Comparison of ENCODE assay signal across 28 cellular contexts in the genomic region with DNA sequence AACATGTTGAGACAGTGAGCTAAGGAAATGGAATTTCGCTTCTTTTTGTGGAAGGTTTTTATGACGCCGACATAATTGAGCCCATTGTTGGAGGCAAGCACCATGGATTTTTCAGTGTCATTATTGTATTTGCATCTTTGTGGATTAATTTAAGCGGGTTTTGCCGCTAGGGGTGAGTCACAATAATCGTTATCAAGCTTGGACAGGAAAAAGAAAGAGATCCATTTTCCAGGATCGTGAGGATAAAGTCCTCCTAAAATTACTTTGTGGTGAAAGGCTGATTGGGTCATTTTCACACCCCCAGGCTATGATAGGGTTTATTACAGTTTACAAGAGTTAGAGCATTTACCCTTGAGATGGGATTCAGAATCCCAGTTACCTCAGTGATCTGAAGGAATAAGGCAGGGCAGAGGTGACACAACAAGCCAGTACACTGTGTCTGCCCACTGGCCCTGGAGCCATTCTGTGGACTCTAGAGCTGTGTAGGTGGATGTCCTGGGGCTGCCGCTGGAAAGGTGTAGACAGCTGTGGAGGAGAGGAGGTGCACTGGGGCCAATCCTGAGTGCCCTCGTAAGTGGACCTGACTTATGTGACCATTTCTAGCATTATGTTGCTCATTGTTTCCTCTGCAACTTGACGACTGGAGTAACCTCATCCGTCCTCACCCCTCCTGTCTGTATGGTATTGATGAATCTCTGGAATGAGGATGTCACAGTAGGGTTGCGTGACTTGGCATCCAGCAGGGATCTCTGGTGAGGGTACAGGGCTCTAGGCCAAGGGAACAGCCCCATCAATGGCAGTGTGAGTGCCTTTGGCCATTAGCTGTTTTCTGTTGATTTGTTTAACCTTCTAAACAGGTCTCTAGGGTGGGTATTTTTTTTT.
DNase-seq lines count a peak whose midpoint lies in the region; ATAC-seq, FAIRE-seq and TF ChIP-seq lines count a peak whose summit lies in the region.
"Had no signal": no experiment of that assay in that cellular context is flagged by ENCODE, and none has a peak within 500 bp of the region (broad histone marks: within the 10 kb centered on the region; RNA-seq: fewer than 3 reads in every experiment).

No MANE protein-coding gene starts in this region.

- 57 to 59% methylated on average over 12 of the region's 12 CpGs for WGBS in GM23248 (ENCODE audit: low coverage in 1 of 2, low lambda C conversion rate in 2 of 2, missing lambda C conversion rate in 2 of 2), 2 experiments
- 75 to 76% methylated on average over 12 of the region's 12 CpGs for WGBS in heart right ventricle, 2 donors

- FAIRE-seq in bronchial epithelial cell (lab: Jason Lieb, UNC): no peak
- FAIRE-seq: colon, small intestine had no signal

- H3K27me3 ChIP-seq in bronchial epithelial cell (ENCODE audit: control insufficient read depth, insufficient read depth, low read length): no peaks in the 10 kb centered on the region
- H3K27me3 ChIP-seq in neural progenitor cell: no peaks in the 10 kb centered on the region
- H3K27me3 ChIP-seq in GM23248 (replicated peaks; ENCODE audit: insufficient read depth): no peaks in the 10 kb centered on the region
- no peaks in the 10 kb centered on the region for H3K27me3 ChIP-seq in heart right ventricle
- H3K27me3 ChIP-seq: SJSA1, stomach, upper lobe of right lung had no signal

- peaks cover 7% of the 10 kb centered on the region for H3K9me3 Mint-ChIP-seq in neural progenitor cell

- peak overlapping the region; percentile 78 for H3K27ac Mint-ChIP-seq in neural progenitor cell
- H3K27ac Mint-ChIP-seq: activated CD4-positive, alpha-beta memory T cell treated with anti-CD3 and anti-CD28 coated beads, Interleukin-2, amount 10 ng/mL, durations not matched to agents 7 days and 5 days; mesothelial cell of epicardium; nephron progenitor cell; progenitor cell of endocrine pancreas; T-helper 17 cell had no signal

- H3K36me3 Mint-ChIP-seq in neural progenitor cell: peaks cover 5% of the 10 kb centered on the region
- H3K36me3 Mint-ChIP-seq: mesothelial cell of epicardium had no signal

- TF ChIP-seq CTCF in bronchial epithelial cell (IDR thresholded peaks at IDR 0.05; ENCODE audit: insufficient read depth, low read length, severe bottlenecking) (no peak), neural progenitor cell (IDR thresholded peaks at IDR 0.05) (no peak), heart right ventricle (IDR thresholded peaks at IDR 0.05) (no peak)

- no peak overlapping the region for H2AFZ ChIP-seq in neural progenitor cell (replicated peaks)
- H2AFZ ChIP-seq in GM23248: no peak overlapping the region

- ATAC-seq in heart right ventricle (no peak), GM18520 (IDR thresholded peaks at IDR 0.05; ENCODE audit: unreplicated experiment) (no peak)
- ATAC-seq: left cardiac atrium, T-helper 17 cell, upper lobe of right lung had no signal

- no peaks in the 10 kb centered on the region for H4K20me1 ChIP-seq in neural progenitor cell (ENCODE audit: low read depth)
- H4K20me1 ChIP-seq in GM23248 (ENCODE audit: insufficient read depth): no peaks in the 10 kb centered on the region

- no peaks in the 10 kb centered on the region for H3K9me3 ChIP-seq in neural progenitor cell (ENCODE audit: low read depth)
- no peaks in the 10 kb centered on the region for H3K9me3 ChIP-seq in GM23248 (ENCODE audit: low read depth)
- peaks cover 0 to 5% (median 0%) of the 10 kb centered on the region in 11 donors for H3K9me3 ChIP-seq in heart right ventricle
- H3K9me3 ChIP-seq: SJSA1, upper lobe of right lung had no signal

- H3K4me3 Mint-ChIP-seq in neural progenitor cell: no peak overlapping the region
- H3K4me3 Mint-ChIP-seq: activated CD4-positive, alpha-beta memory T cell treated with anti-CD3 and anti-CD28 coated beads, Interleukin-2, amount 10 ng/mL, durations not matched to agents 7 days and 5 days; mesothelial cell of epicardium; nephron progenitor cell; T-helper 17 cell had no signal

- peaks cover 4% of the 10 kb centered on the region for H3K27me3 Mint-ChIP-seq in neural progenitor cell (ENCODE audit: insufficient read depth, low read depth)
- H3K27me3 Mint-ChIP-seq: activated CD4-positive, alpha-beta memory T cell treated with anti-CD3 and anti-CD28 coated beads, Interleukin-2, amount 10 ng/mL, durations not matched to agents 7 days and 5 days; T-helper 17 cell had no signal

- no peaks in the 10 kb centered on the region for H3K36me3 ChIP-seq in bronchial epithelial cell (ENCODE audit: control insufficient read depth, insufficient read depth, low read length)
- H3K36me3 ChIP-seq in neural progenitor cell: no peaks in the 10 kb centered on the region
- no peaks in the 10 kb centered on the region for H3K36me3 ChIP-seq in GM23248 (ENCODE audit: low read depth)
- no peaks in the 10 kb centered on the region for H3K36me3 ChIP-seq in heart right ventricle
- H3K36me3 ChIP-seq: SJSA1, stomach, upper lobe of right lung had no signal

- H3F3A ChIP-seq in neural progenitor cell (ENCODE audit: low read depth): no peaks in the 10 kb centered on the region
- H3F3A ChIP-seq in GM23248 (ENCODE audit: insufficient read depth): no peaks in the 10 kb centered on the region

- peaks cover 26% of the 10 kb centered on the region for H3K4me1 Mint-ChIP-seq in neural progenitor cell
- H3K4me1 Mint-ChIP-seq: activated CD4-positive, alpha-beta memory T cell treated with anti-CD3 and anti-CD28 coated beads, Interleukin-2, amount 10 ng/mL, durations not matched to agents 7 days and 5 days; mesothelial cell of epicardium; nephron progenitor cell; T-helper 17 cell had no signal

- in situ Hi-C loops in GM23248 (cut with MboI): no loop called here

- H3K4me3 ChIP-seq in bronchial epithelial cell (ENCODE audit: low read depth, low read length) (no peak overlapping the region), neural progenitor cell (no peak overlapping the region), GM23248 (no peak overlapping the region), heart right ventricle (no peak overlapping the region)
- H3K4me3 ChIP-seq: SJSA1, stomach, upper lobe of right lung had no signal

- H3K4me2 ChIP-seq in neural progenitor cell (no peak overlapping the region), GM23248 (ENCODE audit: unreplicated experiment) (no peak overlapping the region)

- no peaks in the 10 kb centered on the region for H3K79me2 ChIP-seq in neural progenitor cell (ENCODE audit: low read depth)
- H3K79me2 ChIP-seq in GM23248 (ENCODE audit: insufficient read depth): no peaks in the 10 kb centered on the region

- H3K27ac ChIP-seq in neural progenitor cell (no peak overlapping the region), GM23248 (no peak overlapping the region), heart right ventricle (no peak overlapping the region)
- H3K27ac ChIP-seq: SJSA1, stomach, upper lobe of right lung had no signal

- intact Hi-C loops in heart right ventricle (cut with DNase I): no loop called here

- peaks cover 5% of the 10 kb centered on the region for H3K4me1 ChIP-seq in neural progenitor cell
- no peaks in the 10 kb centered on the region for H3K4me1 ChIP-seq in GM23248 (ENCODE audit: insufficient read depth)
- H3K4me1 ChIP-seq in heart right ventricle: no peaks in the 10 kb centered on the region
- H3K4me1 ChIP-seq: SJSA1, stomach, upper lobe of right lung had no signal

- DNase-seq in LoVo (ENCODE audit: low spot score): peak; percentile 35
- DNase-seq in NCI-H460 (ENCODE audit: extremely low read depth, low read depth): peak; percentile 76
- peak; percentile 13 for DNase-seq in bronchial epithelial cell (ENCODE audit: low read depth)
- DNase-seq in neural progenitor cell (ENCODE audit: low spot score): no peak
- DNase-seq in GM23248: no peak
- no peak for DNase-seq in heart right ventricle
- no peak for DNase-seq in globus pallidus (ENCODE audit: low spot score)
- DNase-seq: activated CD4-positive, alpha-beta memory T cell treated with anti-CD3 and anti-CD28 coated beads, Interleukin-2, amount 10 ng/mL, durations not matched to agents 7 days and 5 days; activated naive CD4-positive, alpha-beta T cell treated with Interleukin-2 at 50 U/mL for 16 hours; AML-193; Calu3; foreskin fibroblast; H7; left cardiac atrium; MM.1S; NCI-H2107; NCI-H82; nephron progenitor cell; small intestine; stimulated activated CD4-positive, alpha-beta T cell treated with anti-CD3 and anti-CD28 coated beads, Interleukin-4, amount 100 ng/mL, for 1 hour; stomach; T-helper 17 cell; upper lobe of right lung had no signal

- no peaks in the 10 kb centered on the region for H3K9me2 ChIP-seq in GM23248 (ENCODE audit: insufficient read depth)

- H3K9ac ChIP-seq in neural progenitor cell: no peak overlapping the region
- no peak overlapping the region for H3K9ac ChIP-seq in GM23248

Comparison
In these comparisons a context has a peak if more than half of its experiments do, and no peak if none do; other contexts are left out.
1. DNase-seq: peak in LoVo (single experiment), NCI-H460 (single experiment) and bronchial epithelial cell (single experiment); none in neural progenitor cell (single experiment), GM23248 (single experiment), heart right ventricle (0 of 2) and globus pallidus (single experiment).